9 cellular contexts compared by ENCODE assay signal in the genomic region with DNA sequence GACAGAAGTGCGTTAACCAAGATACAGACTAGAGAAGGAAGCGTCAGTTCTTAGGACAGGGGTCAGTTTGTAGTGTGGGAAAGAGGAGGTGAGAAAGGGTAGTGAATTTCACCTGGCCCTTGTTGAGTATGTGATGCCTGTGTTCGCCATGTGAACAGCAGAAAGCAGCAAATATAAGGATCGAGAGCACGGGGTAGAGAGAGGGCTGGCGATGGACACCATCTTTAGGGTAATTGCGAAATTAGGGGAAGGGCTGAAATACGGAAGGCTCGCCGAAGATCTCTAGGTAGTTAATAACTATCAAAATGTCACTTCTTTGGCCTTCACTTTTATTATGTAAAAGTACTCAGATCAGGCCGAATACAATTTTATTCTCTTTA. TPM values are rescaled to one million over a fixed set of nuclear protein-coding genes. Genes with fewer than 3 reads are reported as not detected.
DNase-seq lines count a peak whose midpoint lies in the region; ATAC-seq and TF ChIP-seq lines count a peak whose summit lies in the region.
"Had no signal": no experiment of that assay in that cellular context is flagged by ENCODE, and none has a peak within 500 bp of the region (broad histone marks: within the 10 kb centered on the region; RNA-seq: fewer than 3 reads in every experiment).

No MANE protein-coding gene starts in this region.

- no peak for TF ChIP-seq POLR2A in tibial nerve (IDR thresholded peaks at IDR 0.05)

- peak overlapping the region; percentile 74 for H3K4me3 Mint-ChIP-seq in activated naive CD4-positive, alpha-beta T cell treated with anti-CD3 and anti-CD28 coated beads for 36 hours

- no peak overlapping the region for H2BK5ac ChIP-seq in mesenchymal stem cell (ENCODE audit: low read depth, low read length, poor library complexity, severe bottlenecking)

- peak overlapping the region; percentile 40 to 71 for H2BK12ac ChIP-seq in mesenchymal stem cell (ENCODE audit: low read length in 2 of 2)

- no peak overlapping the region for H3K4me2 ChIP-seq in mesenchymal stem cell (ENCODE audit: low read length, poor library complexity, severe bottlenecking)

- 98% methylated on average over 11 of the region's 11 CpGs for WGBS in mesenchymal stem cell
- WGBS in tibial nerve, 2 donors, result 77 to 79% methylated on average over 11 of the region's 11 CpGs

- H2BK15ac ChIP-seq in mesenchymal stem cell (ENCODE audit: low read depth, poor library complexity, severe bottlenecking), result peak overlapping the region; percentile 84

- H4K8ac ChIP-seq in mesenchymal stem cell (ENCODE audit: low read length), result no peak overlapping the region

- H3K79me1 ChIP-seq in mesenchymal stem cell (replicated peaks; ENCODE audit: low read length, poor library complexity, severe bottlenecking), result no peaks in the 10 kb centered on the region

- peak overlapping the region; percentile 41 for H4K91ac ChIP-seq in mesenchymal stem cell (ENCODE audit: low read length)

- no peak overlapping the region for H2AFZ ChIP-seq in mesenchymal stem cell (ENCODE audit: low read depth, low read length)

- peaks cover 5% of the 10 kb centered on the region for H3K27me3 Mint-ChIP-seq in activated naive CD4-positive, alpha-beta T cell treated with anti-CD3 and anti-CD28 coated beads for 36 hours (ENCODE audit: low read depth)

- peak overlapping the region; percentile 20 for H3K4me3 ChIP-seq in astrocyte of the cerebellum (ENCODE audit: low read depth, low read length)
- H3K4me3 ChIP-seq in mesenchymal stem cell (ENCODE audit: insufficient read depth in 1 of 2, low read depth in 1 of 2, low read length in 2 of 2), result peak overlapping the region in 1 of 2 experiments; percentile 66
- peak overlapping the region; percentile 35 to 63 (median 54) for H3K4me3 ChIP-seq in tibial nerve
- H3K4me3 ChIP-seq in mucosa of descending colon, result no peak overlapping the region

- H3K36me3 Mint-ChIP-seq in activated naive CD4-positive, alpha-beta T cell treated with anti-CD3 and anti-CD28 coated beads for 36 hours (ENCODE audit: low read depth), result no peaks in the 10 kb centered on the region
- no peaks in the 10 kb centered on the region for H3K36me3 Mint-ChIP-seq in activated naive CD4-positive, alpha-beta T cell treated with anti-CD3 and anti-CD28 coated beads, Interleukin-2, amount 50 U/mL, for 72 hours

- H3K9me3 ChIP-seq in mesenchymal stem cell (ENCODE audit: control insufficient read depth, low read length) (no peaks in the 10 kb centered on the region), tibial nerve (no peaks in the 10 kb centered on the region), mucosa of descending colon (no peaks in the 10 kb centered on the region)

- no peak overlapping the region for H3K27ac ChIP-seq in mesenchymal stem cell (ENCODE audit: low read length, poor library complexity, severe bottlenecking)
- H3K27ac ChIP-seq in tibial nerve, result no peak overlapping the region

- in situ Hi-C loops in astrocyte of the cerebellum (cut with HindIII; ENCODE audit: low sequenced_read_pairs), result no loop called here

- peak overlapping the region in 1 of 2 experiments; percentile 2 for H3K18ac ChIP-seq in mesenchymal stem cell (ENCODE audit: low read depth in 1 of 2, low read length in 2 of 2)

- H3K4me1 ChIP-seq in mesenchymal stem cell (ENCODE audit: control insufficient read depth, insufficient read depth, low read depth, low read length) (peaks cover 18% of the 10 kb centered on the region), tibial nerve (peaks cover 0 to 42% (median 5%) of the 10 kb centered on the region in 4 donors), mucosa of descending colon (ENCODE audit: low read depth) (no peaks in the 10 kb centered on the region)

- TF ChIP-seq EP300 in tibial nerve (IDR thresholded peaks at IDR 0.05), result no peak

- CTCF ChIA-PET in activated naive CD4-positive, alpha-beta T cell treated with anti-CD3 and anti-CD28 coated beads for 36 hours (lab: Charles Lee), result no interaction called here

- peaks cover 0 to 37% of the 10 kb centered on the region in 2 experiments for H3K27me3 ChIP-seq in mesenchymal stem cell (ENCODE audit: control insufficient read depth in 1 of 2, insufficient read depth in 1 of 2, low read length in 2 of 2)
- no peaks in the 10 kb centered on the region for H3K27me3 ChIP-seq in tibial nerve

- H3K23ac ChIP-seq in mesenchymal stem cell (ENCODE audit: low read length in 2 of 2), result no peak overlapping the region

- no peak for ATAC-seq in activated naive CD4-positive, alpha-beta T cell treated with anti-CD3 and anti-CD28 coated beads, Interleukin-2, amount 50 U/mL, for 72 hours
- ATAC-seq in mucosa of descending colon, result no peak

- H3K9me3 Mint-ChIP-seq in activated naive CD4-positive, alpha-beta T cell treated with anti-CD3 and anti-CD28 coated beads for 36 hours, result no peaks in the 10 kb centered on the region
- peaks cover 0 to 6% of the 10 kb centered on the region in 2 donors for H3K9me3 Mint-ChIP-seq in activated naive CD4-positive, alpha-beta T cell treated with anti-CD3 and anti-CD28 coated beads, Interleukin-2, amount 50 U/mL, for 72 hours

- H2BK120ac ChIP-seq in mesenchymal stem cell (ENCODE audit: low read depth, low read length), result no peak overlapping the region

- peak overlapping the region; percentile 61 for H2AK5ac ChIP-seq in mesenchymal stem cell (ENCODE audit: low read length, severe bottlenecking)

- intact Hi-C loops in activated naive CD4-positive, alpha-beta T cell treated with anti-CD3 and anti-CD28 coated beads for 36 hours (cut with micrococcal nuclease), result loop anchor here (1.0 to 5.0 kb wide), 5 partner anchors 43 to 413 kb away; partner anchors contain the start of gene CEP41
- intact Hi-C loops in mucosa of descending colon (cut with DNase I, micrococcal nuclease), result no loop called here

- no peak overlapping the region for H3K27ac Mint-ChIP-seq in activated naive CD4-positive, alpha-beta T cell treated with anti-CD3 and anti-CD28 coated beads for 36 hours
- peak overlapping the region in 1 of 2 donors; percentile 67 for H3K27ac Mint-ChIP-seq in activated naive CD4-positive, alpha-beta T cell treated with anti-CD3 and anti-CD28 coated beads, Interleukin-2, amount 50 U/mL, for 72 hours

- peaks cover 0 to 5% of the 10 kb centered on the region in 2 experiments for H3K36me3 ChIP-seq in mesenchymal stem cell (ENCODE audit: control insufficient read depth in 1 of 2, insufficient read depth in 2 of 2, low read depth in 1 of 2, low read length in 2 of 2)
- H3K36me3 ChIP-seq in tibial nerve, result no peaks in the 10 kb centered on the region
- no peaks in the 10 kb centered on the region for H3K36me3 ChIP-seq in mucosa of descending colon (ENCODE audit: low read depth)

- TF ChIP-seq CTCF in astrocyte of the cerebellum (IDR thresholded peaks at IDR 0.05; ENCODE audit: low read depth, low read length, missing control alignments), result no peak
- TF ChIP-seq CTCF in tibial nerve (IDR thresholded peaks at IDR 0.05), result no peak
- TF ChIP-seq CTCF in GM20000 (IDR thresholded peaks at IDR 0.05; ENCODE audit: extremely low read depth, missing control alignments), result no peak
- TF ChIP-seq CTCF in mucosa of descending colon (IDR thresholded peaks at IDR 0.05), result no peak

- peak overlapping the region in 1 of 2 experiments; percentile 3 for H3K4ac ChIP-seq in mesenchymal stem cell (ENCODE audit: low read depth in 1 of 2, low read length in 2 of 2)

- peaks cover 19% of the 10 kb centered on the region for H3K4me1 Mint-ChIP-seq in activated naive CD4-positive, alpha-beta T cell treated with anti-CD3 and anti-CD28 coated beads for 36 hours (ENCODE audit: low read depth)

- no peak overlapping the region for H3K9ac ChIP-seq in mesenchymal stem cell (ENCODE audit: low read length)

- DNase-seq in activated naive CD4-positive, alpha-beta T cell treated with anti-CD3 and anti-CD28 coated beads for 36 hours, result no peak
- DNase-seq in activated naive CD4-positive, alpha-beta T cell treated with anti-CD3 and anti-CD28 coated beads, Interleukin-2, amount 50 U/mL, for 72 hours (ENCODE audit: low spot score in 2 of 2), result no peak
- DNase-seq in astrocyte of the cerebellum (ENCODE audit: low read depth) (no peak), mesenchymal stem cell (no peak), tibial nerve (ENCODE audit: low spot score in 2 of 2) (no peak), GM20000 (ENCODE audit: low spot score) (no peak), mucosa of descending colon (no peak), dedifferentiated amniotic fluid mesenchymal stem cell (ENCODE audit: extremely low spot score) (no peak)
- DNase-seq: cortex of kidney had no signal

- peak overlapping the region in 1 of 2 experiments; percentile 18 for H3K14ac ChIP-seq in mesenchymal stem cell (ENCODE audit: low read length in 2 of 2)

RNA-seq across cellular contexts. Expression of gene MEST, which starts 6.2 kb away (rescaled TPM):
- total RNA-seq in activated naive CD4-positive, alpha-beta T cell treated with anti-CD3 and anti-CD28 coated beads for 36 hours, result 1 to 10 TPM; 1.4 to 1.6 TPM
- total RNA-seq in activated naive CD4-positive, alpha-beta T cell treated with anti-CD3 and anti-CD28 coated beads, Interleukin-2, amount 50 U/mL, for 72 hours, result 1 to 10 TPM; 1.9 to 2.5 TPM
- polyA plus RNA-seq in mesenchymal stem cell (2013, experiment 1 of 2), result 614 TPM
- 634 TPM for polyA plus RNA-seq in mesenchymal stem cell (2013, experiment 2 of 2)
- total RNA-seq in tibial nerve, result 100 to 1,000 TPM in 1 of 4 donors, 10 to 100 TPM in 3; 12.2 to 311 (median 62.5) TPM
- total RNA-seq in mucosa of descending colon, result 10 to 100 TPM; 31.7 to 61.4 (median 42.6) TPM

RNA-seq across cellular contexts. Expression of gene CEP41, which starts 44.9 kb away (rescaled TPM):
- 10 to 100 TPM; 16.0 to 18.2 TPM for total RNA-seq in activated naive CD4-positive, alpha-beta T cell treated with anti-CD3 and anti-CD28 coated beads for 36 hours
- 10 to 100 TPM; 12.6 to 15.1 TPM for total RNA-seq in activated naive CD4-positive, alpha-beta T cell treated with anti-CD3 and anti-CD28 coated beads, Interleukin-2, amount 50 U/mL, for 72 hours
- polyA plus RNA-seq in mesenchymal stem cell (2013, experiment 1 of 2), result 15.1 TPM
- 17.7 TPM for polyA plus RNA-seq in mesenchymal stem cell (2013, experiment 2 of 2)
- total RNA-seq in tibial nerve, result 1 to 10 TPM; 4.4 to 9.6 (median 5.3) TPM
- 1 to 10 TPM; 6.4 to 8.3 (median 6.6) TPM for total RNA-seq in mucosa of descending colon
